34 cellular contexts compared by ENCODE assay signal in the genomic region with DNA sequence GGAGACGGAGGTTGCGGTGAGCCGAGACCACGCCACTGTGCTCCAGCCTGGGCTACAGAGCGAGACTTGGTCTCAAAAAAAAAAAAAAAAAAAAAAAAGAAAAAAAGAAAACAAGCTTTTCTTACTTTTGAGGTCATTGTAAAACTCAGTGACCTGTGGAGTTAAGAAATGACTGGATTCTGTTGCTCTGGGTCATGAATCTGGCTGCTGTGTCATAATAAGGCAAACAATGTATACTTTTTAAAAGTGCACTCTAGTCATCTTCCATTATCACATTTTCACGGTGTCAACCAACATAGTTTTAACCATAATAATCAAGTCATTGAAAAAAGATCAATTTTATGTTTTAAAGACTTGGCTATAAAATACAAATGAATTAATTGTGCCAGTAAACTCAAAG.
"Had no signal": no experiment of that assay in that cellular context is flagged by ENCODE, and none has a peak within 500 bp of the region (broad histone marks: within the 10 kb centered on the region; RNA-seq: fewer than 3 reads in every experiment).

No MANE protein-coding gene starts in this region.

- H3K27ac ChIP-seq: adrenal gland, body of pancreas, brain microvascular endothelial cell, breast epithelium, VCaP had no signal

- H3K4me1 ChIP-seq: adrenal gland, body of pancreas, breast epithelium had no signal

- DNase-seq: activated B cell treated with CpG ODN at 0.5 μM for 24 hours; activated CD4-positive, alpha-beta memory T cell treated with anti-CD3 and anti-CD28 coated beads for 36 hours; activated CD4-positive, alpha-beta T cell treated with anti-CD3 and anti-CD28 coated beads for 4 hours; activated CD4-positive, alpha-beta T cell treated with anti-CD3 and anti-CD28 coated beads, Interleukin-2, amount 10 ng/mL, durations not matched to agents 24 days and 14 days; activated CD4-positive, alpha-beta T cell treated with anti-CD3 and anti-CD28 coated beads, Interleukin-2, amount 50 U/mL, for 1 hour; activated CD4-positive, alpha-beta T cell treated with anti-CD3 and anti-CD28 coated beads, Interleukin-2, amount 50 U/mL, for 4 hours; activated CD4-positive, CD25-positive, alpha-beta regulatory T cell treated with anti-CD3 and anti-CD28 coated beads, Interleukin-2, amount 50 U/mL, for 72 hours; activated CD8-positive, alpha-beta memory T cell treated with anti-CD3 and anti-CD28 coated beads, Interleukin-2, amount 50 U/mL, for 4 hours; activated CD8-positive, alpha-beta T cell treated with anti-CD3 and anti-CD28 coated beads for 36 hours; activated effector memory CD4-positive, alpha-beta T cell treated with anti-CD3 and anti-CD28 coated beads, Interleukin-2, amount 50 U/mL, for 16 hours; activated gamma-delta T cell treated with Interleukin-2 at 50 U/mL for 16 hours; activated naive CD4-positive, alpha-beta T cell; activated naive CD4-positive, alpha-beta T cell treated with anti-CD3 and anti-CD28 coated beads for 36 hours; activated naive CD4-positive, alpha-beta T cell treated with anti-CD3 and anti-CD28 coated beads, Interleukin-2, amount 50 U/mL, for 16 hours; activated naive CD8-positive, alpha-beta T cell treated with anti-CD3 and anti-CD28 coated beads for 36 hours; activated T-cell treated with anti-CD3 and anti-CD28 coated beads for 4 hours; activated T-cell treated with anti-CD3 and anti-CD28 coated beads, Interleukin-2, amount 50 U/mL, for 1 hour; activated T-cell treated with anti-CD3 and anti-CD28 coated beads, Interleukin-2, amount 50 U/mL, for 4 hours; activated T-cell treated with anti-CD3 and anti-CD28 coated beads, Interleukin-2, amount 50 U/mL, for 72 hours; adrenal gland; amniotic stem cell; aorta; body of pancreas; brain microvascular endothelial cell; central memory CD4-positive, alpha-beta T cell; T-helper 2 cell; T-helper 9 cell had no signal

- FAIRE-seq: astrocyte, colon, TTC549 had no signal

- H3K4me3 ChIP-seq: adrenal gland, body of pancreas, breast epithelium had no signal

- ATAC-seq: activated CD8-positive, alpha-beta T cell treated with anti-CD3 and anti-CD28 coated beads for 36 hours; activated naive CD4-positive, alpha-beta T cell treated with anti-CD3 and anti-CD28 coated beads, Interleukin-2, amount 50 U/mL, for 72 hours; activated T-cell treated with anti-CD3 and anti-CD28 coated beads, Interleukin-2, amount 50 U/mL, for 4 hours; activated T-cell treated with anti-CD3 and anti-CD28 coated beads, Interleukin-2, amount 50 U/mL, for 72 hours; activated T-helper 17 cell treated with anti-CD3 and anti-CD28 coated beads, Interleukin-2, amount 50 U/mL, for 72 hours; body of pancreas had no signal

- H3K36me3 ChIP-seq: adrenal gland, brain microvascular endothelial cell, breast epithelium had no signal

- H3K9me3 ChIP-seq: adrenal gland, body of pancreas, breast epithelium had no signal

- H3K27me3 ChIP-seq: adrenal gland, body of pancreas, brain microvascular endothelial cell, breast epithelium had no signal
